In genomic region chr5:115423541-115423940, GRCh38 we compare ENCODE assay signal across 14 cellular contexts.
DNase-seq lines count a peak whose midpoint lies in the region; ATAC-seq and TF ChIP-seq lines count a peak whose summit lies in the region.
"Had no signal": no experiment of that assay in that cellular context is flagged by ENCODE, and none has a peak within 500 bp of the region (broad histone marks: within the 10 kb centered on the region; RNA-seq: fewer than 3 reads in every experiment).

No MANE protein-coding gene starts in this region.

- peaks cover 29% of the 10 kb centered on the region for H3K4me1 ChIP-seq in RWPE2 (ENCODE audit: insufficient read depth, poor library complexity, severe bottlenecking)
- peaks cover 7 to 16% of the 10 kb centered on the region in 2 donors for H3K4me1 ChIP-seq in muscle layer of duodenum (ENCODE audit: control insufficient read depth in 1 of 2, insufficient read depth in 2 of 2, low read length in 2 of 2)
- H3K4me1 ChIP-seq in vagina: peaks cover 12% of the 10 kb centered on the region
- H3K4me1 ChIP-seq: parathyroid adenoma had no signal

- H3K9me3 ChIP-seq in RWPE2 (ENCODE audit: severe bottlenecking): no peaks in the 10 kb centered on the region
- no peaks in the 10 kb centered on the region for H3K9me3 ChIP-seq in muscle layer of duodenum (ENCODE audit: control insufficient read depth in 1 of 2, low read length in 2 of 2)
- no peaks in the 10 kb centered on the region for H3K9me3 ChIP-seq in vagina

- H3K4me3 ChIP-seq in RWPE2 (ENCODE audit: severe bottlenecking) (no peak overlapping the region), fibroblast of villous mesenchyme (ENCODE audit: low read depth, low read length) (no peak overlapping the region), muscle layer of duodenum (ENCODE audit: low read depth in 1 of 2, low read length in 2 of 2) (no peak overlapping the region), vagina (no peak overlapping the region)

- intact Hi-C loops in vagina (cut with DNase I): no loop called here

- H3K27me3 ChIP-seq in RWPE2 (ENCODE audit: insufficient read depth, poor library complexity, severe bottlenecking) (no peaks in the 10 kb centered on the region), muscle layer of duodenum (ENCODE audit: low read depth, low read length) (no peaks in the 10 kb centered on the region), vagina (no peaks in the 10 kb centered on the region)

- ATAC-seq in RWPE2 (ENCODE audit: low read depth) (peak; percentile 36; the same call in 2 of the 3 replicates), SK-N-SH treated with all-trans-retinoic acid at 6 μM for 48 hours (no peak), GM18867 (IDR thresholded peaks at IDR 0.05; ENCODE audit: unreplicated experiment) (no peak), GM21515 (IDR thresholded peaks at IDR 0.05; ENCODE audit: unreplicated experiment) (no peak)

- TF ChIP-seq CTCF in RWPE2 (IDR thresholded peaks at IDR 0.05; ENCODE audit: poor library complexity, severe bottlenecking) (no peak), fibroblast of villous mesenchyme (IDR thresholded peaks at IDR 0.05; ENCODE audit: insufficient read depth, low read depth, low read length) (no peak), vagina (IDR thresholded peaks at IDR 0.05) (no peak)

- H3K36me3 ChIP-seq in RWPE2 (ENCODE audit: low read depth) (no peaks in the 10 kb centered on the region), muscle layer of duodenum (ENCODE audit: control insufficient read depth in 1 of 2, insufficient read depth in 2 of 2, low read length in 2 of 2) (no peaks in the 10 kb centered on the region), vagina (no peaks in the 10 kb centered on the region)

- DNase-seq in RWPE2 (ENCODE audit: low spot score) (no peak), fibroblast of villous mesenchyme (ENCODE audit: low read depth) (peak; percentile 28), vagina (ENCODE audit: extremely low spot score in 2 of 2) (no peak)
- DNase-seq: activated CD4-positive, alpha-beta T cell treated with anti-CD3 and anti-CD28 coated beads, Interleukin-2, amount 50 U/mL, for 48 hours; activated naive CD8-positive, alpha-beta T cell treated with anti-CD3 and anti-CD28 coated beads, Interleukin-2, amount 10 ng/mL, durations not matched to agents 7 days and 5 days; COR-L47; H7; NCI-H226; SW 1271 had no signal

- TF ChIP-seq POLR2A in vagina (IDR thresholded peaks at IDR 0.05): no peak

- H3K27ac ChIP-seq in RWPE2 (ENCODE audit: poor library complexity, severe bottlenecking) (peak overlapping the region; percentile 5), muscle layer of duodenum (ENCODE audit: low read length) (peak overlapping the region; percentile 14), vagina (peak overlapping the region; percentile 3)

TF ChIP-seq in SK-N-SH treated with all-trans-retinoic acid at 6 μM for 48 hours, 23 proteins besides CTCF, POLR2A, EP300 and RAD21:
- no peak for TF ChIP-seq ZC3H10 (CRISPR knock-in tag; IDR thresholded peaks at IDR 0.05)
- no peak for TF ChIP-seq CSDC2 (CRISPR knock-in tag; IDR thresholded peaks at IDR 0.05)
- no peak for TF ChIP-seq TCF4 (CRISPR knock-in tag; IDR thresholded peaks at IDR 0.05; ENCODE audit: borderline replicate concordance)
- TF ChIP-seq ZNF70 (CRISPR knock-in tag; IDR thresholded peaks at IDR 0.05): no peak
- TF ChIP-seq ARNTL (CRISPR knock-in tag; IDR thresholded peaks at IDR 0.05; ENCODE audit: borderline replicate concordance, low read depth): no peak
